ENCODE assay signal across 9 cellular contexts in genomic region chr2:110115291-110116032, GRCh38. TPM values are rescaled to one million over a fixed set of nuclear protein-coding genes. Genes with fewer than 3 reads are reported as not detected.
DNase-seq lines count a peak whose midpoint lies in the region; ATAC-seq and TF ChIP-seq lines count a peak whose summit lies in the region.
"Had no signal": no experiment of that assay in that cellular context is flagged by ENCODE, and none has a peak within 500 bp of the region (broad histone marks: within the 10 kb centered on the region; RNA-seq: fewer than 3 reads in every experiment).

Gene MALL (minus strand): TSS chr2:110115822. CDS start chr2:110115792, 30 bp downstream.

- H3K36me3 ChIP-seq in adipocyte (ENCODE audit: control insufficient read depth, insufficient read depth, low read length, severe bottlenecking) (no peaks in the 10 kb centered on the region), skeletal muscle tissue (ENCODE audit: control insufficient read depth in 3 of 3, insufficient read depth in 3 of 3, low read length in 3 of 3) (no peaks in the 10 kb centered on the region)

- POLR2A ChIA-PET in naive thymus-derived CD8-positive, alpha-beta T cell (lab: Charles Lee), result no interaction called here
- POLR2A ChIA-PET in T-cell (lab: Charles Lee), result no interaction called here

- H3K27me3 ChIP-seq in adipocyte (replicated peaks; ENCODE audit: control insufficient read depth, insufficient read depth, low read length), result no peaks in the 10 kb centered on the region
- H3K27me3 ChIP-seq in skeletal muscle tissue (ENCODE audit: control insufficient read depth in 3 of 3, insufficient read depth in 3 of 3, low read length in 3 of 3), result peaks cover 23 to 42% (median 41%) of the 10 kb centered on the region in 3 donors

- peak within 1 kb of the TSS; percentile 65 for H3K27ac ChIP-seq in skeletal muscle tissue (ENCODE audit: low read depth, low read length)

- no peak for TF ChIP-seq CTCF in HFF-Myc (IDR thresholded peaks at IDR 0.05; ENCODE audit: low read depth, low read length, missing control alignments)

- H3K36me3 Mint-ChIP-seq in naive thymus-derived CD8-positive, alpha-beta T cell, result peaks cover 0 to 4% (median 2%) of the 10 kb centered on the region in 3 donors
- no peaks in the 10 kb centered on the region for H3K36me3 Mint-ChIP-seq in T-cell
- H3K36me3 Mint-ChIP-seq: activated naive CD8-positive, alpha-beta T cell had no signal

- peaks cover 36 to 86% (median 51%) of the 10 kb centered on the region in 5 donors for H3K27me3 Mint-ChIP-seq in naive thymus-derived CD8-positive, alpha-beta T cell
- H3K27me3 Mint-ChIP-seq in T-cell, result peaks cover 53 to 58% of the 10 kb centered on the region in 2 donors

- H3K4me3 ChIP-seq in HFF-Myc (replicated peaks; ENCODE audit: low read depth, low read length), result peak within 1 kb of the TSS; percentile 44
- peak within 1 kb of the TSS; percentile 79 for H3K4me3 ChIP-seq in adipocyte (ENCODE audit: low read length)
- H3K4me3 ChIP-seq in iPS-11a (ENCODE audit: low read depth, low read length), result peak within 1 kb of the TSS; percentile 37
- H3K4me3 ChIP-seq in skeletal muscle tissue (ENCODE audit: low read length in 3 of 3), result peak within 1 kb of the TSS; percentile 2 to 67 (median 51)

- DNase-seq in HFF-Myc (ENCODE audit: extremely low read depth, low read depth) (no peak), adipocyte (ENCODE audit: low read depth) (no peak), T-cell (no peak)
- no peak for DNase-seq in naive thymus-derived CD8-positive, alpha-beta T cell

- H3K9me3 ChIP-seq in adipocyte (ENCODE audit: control insufficient read depth, low read length) (no peaks in the 10 kb centered on the region), skeletal muscle tissue (ENCODE audit: control insufficient read depth in 3 of 3, low read length in 3 of 3) (no peaks in the 10 kb centered on the region)

- H3K4me1 ChIP-seq in adipocyte (ENCODE audit: control insufficient read depth, insufficient read depth, low read length) (peaks cover 28% of the 10 kb centered on the region), skeletal muscle tissue (ENCODE audit: control insufficient read depth in 3 of 3, insufficient read depth in 3 of 3, low read length in 3 of 3) (peaks cover 11 to 25% (median 16%) of the 10 kb centered on the region in 3 donors)

- CTCF ChIA-PET in T-cell (lab: Charles Lee), result no interaction called here

- H3K9ac ChIP-seq in adipocyte (ENCODE audit: low read length) (peak within 1 kb of the TSS; percentile 73), skeletal muscle tissue (ENCODE audit: low read depth in 1 of 3, low read length in 3 of 3) (peak within 1 kb of the TSS; percentile 32 to 68 (median 65))

- peaks cover 1 to 10% (median 3%) of the 10 kb centered on the region in 4 donors for H3K4me1 Mint-ChIP-seq in naive thymus-derived CD8-positive, alpha-beta T cell
- H3K4me1 Mint-ChIP-seq in T-cell, result peaks cover 0 to 2% (median 0%) of the 10 kb centered on the region in 3 donors

- peaks cover 0 to 13% (median 2%) of the 10 kb centered on the region in 9 donors for H3K9me3 Mint-ChIP-seq in naive thymus-derived CD8-positive, alpha-beta T cell
- no peaks in the 10 kb centered on the region for H3K9me3 Mint-ChIP-seq in T-cell

- H3K4me3 Mint-ChIP-seq in naive thymus-derived CD8-positive, alpha-beta T cell, result peak within 1 kb of the TSS in 2 of 10 donors; percentile 36 to 38
- H3K4me3 Mint-ChIP-seq in T-cell, result peak within 1 kb of the TSS in 1 of 3 donors; percentile 13
- H3K4me3 Mint-ChIP-seq: activated naive CD8-positive, alpha-beta T cell had no signal

- peak within 1 kb of the TSS in 1 of 10 donors; percentile 19 for H3K27ac Mint-ChIP-seq in naive thymus-derived CD8-positive, alpha-beta T cell
- H3K27ac Mint-ChIP-seq in T-cell, result no peak within 1 kb of the TSS
- H3K27ac Mint-ChIP-seq: activated naive CD8-positive, alpha-beta T cell had no signal

- no peak for ATAC-seq in GM19328 (IDR thresholded peaks at IDR 0.05; ENCODE audit: unreplicated experiment)
- ATAC-seq in naive thymus-derived CD8-positive, alpha-beta T cell, result no peak
- ATAC-seq in T-cell (replicated peaks in 1 of 4), result no peak
- ATAC-seq in HG02798 (IDR thresholded peaks at IDR 0.05; ENCODE audit: poor library complexity, unreplicated experiment), result no peak

RNA-seq across cellular contexts. Expression of gene MALL, which starts in this region (rescaled TPM):
- 8.9 TPM for total RNA-seq in skeletal muscle tissue
- under 1 TPM; 0.55 to 0.88 TPM for total RNA-seq in naive thymus-derived CD8-positive, alpha-beta T cell
- polyA plus RNA-seq in naive thymus-derived CD8-positive, alpha-beta T cell, result not detected
- total RNA-seq in T-cell, result under 1 TPM in 3 of 5 donors, not detected in 2; 0.39 to 0.57 (median 0.53) TPM
